ENCODE assay signal across 21 cellular contexts in the genomic region with DNA sequence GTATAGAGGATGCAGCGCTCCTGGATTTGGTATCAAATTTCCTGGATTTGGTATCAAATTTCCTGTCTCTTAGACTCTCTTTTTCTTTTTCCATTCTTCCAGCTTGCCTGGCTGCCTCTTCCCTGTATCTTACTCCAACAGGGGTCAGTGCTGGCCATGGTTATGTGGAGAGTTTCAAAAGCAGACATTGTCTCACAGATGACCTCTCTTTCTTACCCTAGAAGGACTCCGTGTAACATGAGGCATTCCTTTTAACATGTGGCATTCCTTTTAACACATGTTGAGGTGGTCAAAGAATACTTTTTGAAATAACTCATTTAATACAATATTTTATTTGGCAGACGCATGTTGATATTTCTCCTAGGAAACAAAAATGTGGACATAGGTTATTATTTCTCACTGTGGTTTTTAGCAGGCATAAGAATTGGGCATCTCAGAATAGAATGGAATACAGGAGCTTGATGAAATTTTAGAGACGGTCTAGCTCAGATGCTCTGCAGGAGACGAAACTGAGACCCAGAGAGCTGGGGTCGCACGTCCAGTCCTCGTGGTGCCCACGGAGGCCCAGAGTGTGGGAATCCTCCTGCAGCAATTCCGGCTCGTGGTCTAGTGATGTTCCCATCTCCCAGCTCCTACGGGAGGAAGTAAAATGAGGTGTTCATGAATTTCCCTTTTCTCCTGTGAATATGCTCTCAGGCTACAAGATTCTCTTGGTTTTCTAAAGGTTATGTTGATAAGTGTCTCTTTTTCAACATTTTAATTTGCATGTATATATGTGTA. TPM values are rescaled to one million over a fixed set of nuclear protein-coding genes. Genes with fewer than 3 reads are reported as not detected.
DNase-seq lines count a peak whose midpoint lies in the region; ATAC-seq and TF ChIP-seq lines count a peak whose summit lies in the region.
"Had no signal": no experiment of that assay in that cellular context is flagged by ENCODE, and none has a peak within 500 bp of the region (broad histone marks: within the 10 kb centered on the region; RNA-seq: fewer than 3 reads in every experiment).

No MANE protein-coding gene starts in this region.

- no peaks in the 10 kb centered on the region for H3K27me3 ChIP-seq in GM23248 (replicated peaks; ENCODE audit: insufficient read depth)
- H3K27me3 ChIP-seq in effector memory CD4-positive, alpha-beta T cell (replicated peaks; ENCODE audit: control insufficient read depth, insufficient read depth, low read length, poor library complexity, severe bottlenecking) = no peaks in the 10 kb centered on the region
- H3K27me3 ChIP-seq: adrenal gland, BE2C, esophagus muscularis mucosa, Peyer's patch had no signal

- H3K9ac ChIP-seq in GM23248 = no peak overlapping the region

- H3K79me2 ChIP-seq in GM23248 (ENCODE audit: insufficient read depth) = no peaks in the 10 kb centered on the region

- no peaks in the 10 kb centered on the region for H3K9me3 ChIP-seq in GM23248 (ENCODE audit: low read depth)
- H3K9me3 ChIP-seq in effector memory CD4-positive, alpha-beta T cell (ENCODE audit: control insufficient read depth, low read length) = no peaks in the 10 kb centered on the region
- H3K9me3 ChIP-seq: adrenal gland, BE2C, esophagus muscularis mucosa, Peyer's patch had no signal

- H3K4me2 ChIP-seq in GM23248 (ENCODE audit: unreplicated experiment) = no peak overlapping the region

- in situ Hi-C loops in GM23248 (cut with MboI) (loop anchor here (25.0 kb wide), 3 partner anchors 1005 to 1430 kb away; no protein-coding TSS in a partner anchor), KBM-7 (cut with MboI; ENCODE audit: low pct_unique_long_range_greater_than_20kb, low sequenced_read_pairs) (loop anchor here (25.0 kb wide), 1 partner anchor 1530 kb away; no protein-coding TSS in a partner anchor)

- H3K27ac ChIP-seq in GM23248 (no peak overlapping the region), VCaP (no peak overlapping the region)
- no peak overlapping the region for H3K27ac ChIP-seq in effector memory CD4-positive, alpha-beta T cell (ENCODE audit: insufficient read depth, low read length, poor library complexity, severe bottlenecking)
- H3K27ac ChIP-seq: adrenal gland, esophagus muscularis mucosa, Peyer's patch had no signal

- no peaks in the 10 kb centered on the region for H3K9me2 ChIP-seq in GM23248 (ENCODE audit: insufficient read depth)

- H3K4me3 ChIP-seq in GM23248 = no peak overlapping the region
- no peak overlapping the region for H3K4me3 ChIP-seq in retinal pigment epithelial cell (ENCODE audit: low read length)
- H3K4me3 ChIP-seq in effector memory CD4-positive, alpha-beta T cell (ENCODE audit: insufficient read depth, low read depth, low read length, poor library complexity, severe bottlenecking) = no peak overlapping the region
- H3K4me3 ChIP-seq: adrenal gland, esophagus muscularis mucosa, Peyer's patch had no signal

- H3F3A ChIP-seq in GM23248 (ENCODE audit: insufficient read depth) = peaks cover 14% of the 10 kb centered on the region

- WGBS in GM23248 (ENCODE audit: low coverage in 1 of 2, low lambda C conversion rate in 2 of 2, missing lambda C conversion rate in 2 of 2), 2 experiments = 81 to 83% methylated on average over 12 of the region's 12 CpGs

- no peaks in the 10 kb centered on the region for H4K20me1 ChIP-seq in GM23248 (ENCODE audit: insufficient read depth)

- ATAC-seq in HG02852 (IDR thresholded peaks at IDR 0.05; ENCODE audit: unreplicated experiment) = no peak
- ATAC-seq: left colon had no signal

- peaks cover 14% of the 10 kb centered on the region for H3K4me1 ChIP-seq in GM23248 (ENCODE audit: insufficient read depth)
- H3K4me1 ChIP-seq in effector memory CD4-positive, alpha-beta T cell (ENCODE audit: control insufficient read depth, insufficient read depth, low read length, poor library complexity, severe bottlenecking) = no peaks in the 10 kb centered on the region
- H3K4me1 ChIP-seq: adrenal gland, BE2C, Peyer's patch had no signal

- DNase-seq in GM23248 = peak; percentile 63
- DNase-seq in fibroblast of gingiva (ENCODE audit: low read depth) = peak; percentile 62
- DNase-seq in retinal pigment epithelial cell (ENCODE audit: low read depth) = no peak
- no peak for DNase-seq in KBM-7
- no peak for DNase-seq in effector memory CD4-positive, alpha-beta T cell
- DNase-seq in inferior parietal cortex (ENCODE audit: extremely low spot score) = no peak
- DNase-seq: adrenal gland; BE2C; cortex of kidney; GDM1; GOT3; hypothalamus; left colon; NCI-H2171; NCI-H774; Peyer's patch; stimulated activated CD4-positive, alpha-beta T cell treated with anti-CD3 and anti-CD28 coated beads, Interleukin-2, amount 100 ng/mL, for 48 hours; stimulated activated CD8-positive, alpha-beta memory T cell treated with anti-CD3 and anti-CD28 coated beads, Interleukin-4, amount 100 ng/mL, for 48 hours had no signal

- H2AFZ ChIP-seq in GM23248 = no peak overlapping the region

- H3K36me3 ChIP-seq in GM23248 (ENCODE audit: low read depth) = no peaks in the 10 kb centered on the region
- H3K36me3 ChIP-seq in effector memory CD4-positive, alpha-beta T cell (ENCODE audit: control insufficient read depth, insufficient read depth, low read length) = no peaks in the 10 kb centered on the region
- H3K36me3 ChIP-seq: adrenal gland, BE2C, esophagus muscularis mucosa, Peyer's patch had no signal

- TF ChIP-seq CTCF in VCaP (conservative IDR thresholded peaks at IDR 0.05) = 0 out of 2 replicates have a peak, but pooled peaks have one; percentile 14
- TF ChIP-seq CTCF in retinal pigment epithelial cell (conservative IDR thresholded peaks at IDR 0.05; ENCODE audit: low read depth, low read length) = peak; percentile 36

RNA-seq across cellular contexts. Expression of a gene that starts 59.6 kb away (rescaled TPM):
- 75.5 and 94.4 TPM in 2 replicates for total RNA-seq in GM23248 (2014; rRNA removed; shearing (Covaris generic))
- 79.7 and 81.9 TPM in 2 replicates for polyA plus RNA-seq in GM23248 (2016; fragmentation: Nextera tagmentation; extraction: Ambion mirVana)

Comparison
In these comparisons a context has a peak if more than half of its experiments do, and no peak if none do; other contexts are left out.
1. DNase-seq: peak in GM23248 (single experiment) and fibroblast of gingiva (single experiment); none in retinal pigment epithelial cell (single experiment), KBM-7 (single experiment), effector memory CD4-positive, alpha-beta T cell (0 of 3) and inferior parietal cortex (single experiment).